In the genomic region with DNA sequence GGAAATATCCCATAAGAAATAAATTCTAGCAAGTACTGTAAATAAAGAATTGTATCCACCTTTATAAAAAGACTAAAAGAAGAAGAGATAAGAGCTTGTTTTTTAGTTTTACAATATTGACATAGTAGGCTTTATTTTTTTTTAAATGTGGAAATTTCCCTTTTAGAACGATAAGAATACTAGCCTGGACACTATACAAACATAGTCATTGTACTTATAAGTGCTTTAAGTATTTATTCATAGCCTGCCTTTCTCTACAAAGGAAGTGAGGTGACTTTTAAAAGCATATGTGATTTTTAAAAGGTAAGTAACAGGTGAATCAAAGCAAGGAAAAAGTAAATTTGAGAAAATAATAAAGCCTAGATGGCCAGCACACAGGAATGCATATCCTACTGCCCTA, we compare ENCODE assay signal across 18 cellular contexts. TPM values are rescaled to one million over a fixed set of nuclear protein-coding genes. Genes with fewer than 3 reads are reported as not detected.
DNase-seq lines count a peak whose midpoint lies in the region; FAIRE-seq and TF ChIP-seq lines count a peak whose summit lies in the region.
"Had no signal": no experiment of that assay in that cellular context is flagged by ENCODE, and none has a peak within 500 bp of the region (broad histone marks: within the 10 kb centered on the region; RNA-seq: fewer than 3 reads in every experiment).

No MANE protein-coding gene starts in this region.

- peaks cover 68% of the 10 kb centered on the region for H3F3A ChIP-seq in neural progenitor cell (ENCODE audit: low read depth)

- H3K36me3 ChIP-seq in neural progenitor cell = no peaks in the 10 kb centered on the region
- no peaks in the 10 kb centered on the region for H3K36me3 ChIP-seq in prostate gland
- H3K36me3 ChIP-seq: HAP-1 had no signal

- intact Hi-C loops in prostate gland (cut with DNase I) = no loop called here

- peaks cover 41% of the 10 kb centered on the region for H3K4me1 Mint-ChIP-seq in neural progenitor cell

- 42% methylated on average over 1 of the region's 1 CpG for WGBS in prostate gland

- DNase-seq in NCI-H510A treated with DMSO at 0.1 percent for 48 hours (lab: John Stamatoyannopoulos, UW) = peak; percentile 54
- DNase-seq in NCI-H510A (lab: John Stamatoyannopoulos, UW) = no peak
- DNase-seq in neural progenitor cell (ENCODE audit: low spot score) = no peak
- DNase-seq in NCI-H2196 treated with DMSO at 0.1 percent for 48 hours (lab: John Stamatoyannopoulos, UW; ENCODE audit: unreplicated experiment) = no peak
- no peak for DNase-seq in prostate gland (ENCODE audit: low spot score)
- DNase-seq in kidney glomerular epithelial cell (lab: John Stamatoyannopoulos, UW) = no peak
- DNase-seq: ACHN; Caco-2; CD4-positive, alpha-beta T cell; GM23248 had no signal

- H3K4me3 Mint-ChIP-seq in neural progenitor cell = no peak overlapping the region
- H3K4me3 Mint-ChIP-seq: CD4-positive, alpha-beta T cell had no signal

- H3K27ac ChIP-seq in neural progenitor cell (peak overlapping the region; percentile 99), prostate gland (no peak overlapping the region)
- H3K27ac ChIP-seq: C4-2B, GM23248 had no signal

- H3K36me3 Mint-ChIP-seq in neural progenitor cell = peaks cover 17% of the 10 kb centered on the region

- H3K4me2 ChIP-seq in neural progenitor cell = peak overlapping the region; percentile 80

- peak; percentile 41 for FAIRE-seq in islet of Langerhans (lab: Jason Lieb, UNC)
- FAIRE-seq: A204.1, D721Med, G401.6, GM12891 had no signal

- H3K4me3 ChIP-seq in neural progenitor cell = no peak overlapping the region
- no peak overlapping the region for H3K4me3 ChIP-seq in prostate gland
- H3K4me3 ChIP-seq: GM23248, HAP-1 had no signal

- peaks cover 68% of the 10 kb centered on the region for H4K20me1 ChIP-seq in neural progenitor cell (ENCODE audit: low read depth)

- no peak for TF ChIP-seq POLR2A in prostate gland (IDR thresholded peaks at IDR 0.05)

- TF ChIP-seq CTCF in neural progenitor cell (IDR thresholded peaks at IDR 0.05) (no peak), prostate gland (IDR thresholded peaks at IDR 0.05) (no peak)

- no peak overlapping the region for H3K27ac Mint-ChIP-seq in neural progenitor cell
- H3K27ac Mint-ChIP-seq: CD4-positive, alpha-beta T cell had no signal

- peaks cover 3% of the 10 kb centered on the region for H3K27me3 Mint-ChIP-seq in neural progenitor cell (ENCODE audit: insufficient read depth, low read depth)
- H3K27me3 Mint-ChIP-seq: CD4-positive, alpha-beta T cell had no signal

- H3K4me1 ChIP-seq in neural progenitor cell (peaks cover 78% of the 10 kb centered on the region), prostate gland (replicated peaks) (no peaks in the 10 kb centered on the region)
- H3K4me1 ChIP-seq: Caco-2 had no signal

- peaks cover 98% of the 10 kb centered on the region for H3K79me2 ChIP-seq in neural progenitor cell (ENCODE audit: low read depth)

- H3K9ac ChIP-seq in neural progenitor cell = no peak overlapping the region
- H3K9ac ChIP-seq: GM23248 had no signal

- no peaks in the 10 kb centered on the region for H3K27me3 ChIP-seq in neural progenitor cell
- H3K27me3 ChIP-seq in prostate gland (replicated peaks; ENCODE audit: insufficient read depth) = no peaks in the 10 kb centered on the region

- H3K9me3 Mint-ChIP-seq in neural progenitor cell = peaks cover 2% of the 10 kb centered on the region

- no peaks in the 10 kb centered on the region for H3K9me3 ChIP-seq in neural progenitor cell (ENCODE audit: low read depth)
- no peaks in the 10 kb centered on the region for H3K9me3 ChIP-seq in prostate gland
- H3K9me3 ChIP-seq: Caco-2, HAP-1 had no signal

- H2AFZ ChIP-seq in neural progenitor cell (replicated peaks) = no peak overlapping the region
- H2AFZ ChIP-seq: GM23248 had no signal

RNA-seq across cellular contexts. Expression of a gene that starts 17.7 kb away (rescaled TPM):
- 44.2 and 48.1 TPM in 2 replicates for total RNA-seq in neural progenitor cell (ENCODE audit: low replicate concordance)
- total RNA-seq in prostate gland = 1 to 10 TPM in 1 of 2 donors, under 1 TPM in 1; 0.57 to 1.7 TPM
- total RNA-seq: CD4-positive, alpha-beta T cell; GM23248; HT1080 had no signal

Comparison
In these comparisons a context has a peak if more than half of its experiments do, and no peak if none do; other contexts are left out.
1. RNA of a gene that starts 17.7 kb away (total RNA-seq): 44.2 to 48.1 TPM in neural progenitor cell; 0.57 to 1.7 TPM in prostate gland; every median in the first group is over 10 times any median in the second.